Comparison of ENCODE assay signal across 24 cellular contexts in the genomic region with DNA sequence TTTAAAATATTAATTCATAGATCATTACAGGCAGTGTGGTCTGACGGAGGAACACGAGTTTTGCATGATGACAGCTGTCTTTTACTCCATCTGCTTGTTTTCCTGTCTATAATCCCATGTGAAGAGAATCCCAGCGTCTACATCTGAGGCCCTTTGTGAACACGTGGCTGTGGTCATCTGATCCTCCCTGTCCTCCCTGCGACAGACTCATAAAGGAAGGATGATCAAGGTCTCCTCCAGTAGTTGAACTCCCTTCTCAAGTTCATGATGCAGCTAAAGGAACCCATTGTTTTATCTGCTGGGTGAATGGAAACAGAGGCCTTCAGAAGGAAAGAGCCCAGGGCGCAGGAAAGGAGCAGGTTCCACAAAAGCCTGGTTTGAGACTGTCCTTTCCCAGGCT.
A peak's percentile ranks its signal among the peaks of the same experiment; 100 is the strongest.
DNase-seq lines count a peak whose midpoint lies in the region; ATAC-seq lines count a peak whose summit lies in the region.
"Had no signal": no experiment of that assay in that cellular context is flagged by ENCODE, and none has a peak within 500 bp of the region (broad histone marks: within the 10 kb centered on the region; RNA-seq: fewer than 3 reads in every experiment).

No MANE protein-coding gene starts in this region.

- H3K4me1 ChIP-seq in effector memory CD4-positive, alpha-beta T cell (ENCODE audit: control insufficient read depth, insufficient read depth, low read length, poor library complexity, severe bottlenecking) = no peaks in the 10 kb centered on the region

- DNase-seq in NCI-H2171 (lab: John Stamatoyannopoulos, UW) (peak; percentile 9), NCI-H82 treated with DMSO at 0.1 percent for 48 hours (lab: John Stamatoyannopoulos, UW; ENCODE audit: unreplicated experiment) (peak; percentile 74), epidermal melanocyte (ENCODE audit: insufficient read length, low spot score) (peak; percentile 30), SKM-1 treated with dmso at 0.1 percent for 144 hours (lab: John Stamatoyannopoulos, UW; ENCODE audit: unreplicated experiment) (no peak), T-helper 2 cell (no peak)
- DNase-seq in effector memory CD4-positive, alpha-beta T cell = no peak
- DNase-seq: C1 segment of cervical spinal cord; CD8-positive, alpha-beta T cell; H9; KBM-7; MV-4-11; NCI-H1105; NCI-H146; NCI-H2029 treated with DMSO at 0.1 percent for 48 hours; NCI-H345; NCI-H510A treated with DMSO at 0.1 percent for 48 hours; NCI-H774; SHP77; SW 1271 had no signal

- H3K27ac ChIP-seq in effector memory CD4-positive, alpha-beta T cell (ENCODE audit: insufficient read depth, low read length, poor library complexity, severe bottlenecking) = no peak overlapping the region
- H3K27ac ChIP-seq: RWPE1, SK-N-MC had no signal

- no peaks in the 10 kb centered on the region for H3K27me3 ChIP-seq in effector memory CD4-positive, alpha-beta T cell (replicated peaks; ENCODE audit: control insufficient read depth, insufficient read depth, low read length, poor library complexity, severe bottlenecking)

- no peaks in the 10 kb centered on the region for H3K36me3 ChIP-seq in effector memory CD4-positive, alpha-beta T cell (ENCODE audit: control insufficient read depth, insufficient read depth, low read length)

- no peaks in the 10 kb centered on the region for H3K9me3 ChIP-seq in effector memory CD4-positive, alpha-beta T cell (ENCODE audit: control insufficient read depth, low read length)

- H3K4me3 ChIP-seq in effector memory CD4-positive, alpha-beta T cell (ENCODE audit: insufficient read depth, low read depth, low read length, poor library complexity, severe bottlenecking) = no peak overlapping the region
- H3K4me3 ChIP-seq: GM23338, SK-N-MC had no signal

- ATAC-seq in GM18907 (IDR thresholded peaks at IDR 0.05; ENCODE audit: unreplicated experiment) = no peak
- ATAC-seq: CD8-positive, alpha-beta T cell; GM23338; HepG2 had no signal

Comparison
In these comparisons a context has a peak if more than half of its experiments do, and no peak if none do; other contexts are left out.
1. DNase-seq: peak in NCI-H2171 (single experiment), NCI-H82 treated with DMSO at 0.1 percent for 48 hours (single experiment) and epidermal melanocyte (single experiment); none in SKM-1 treated with dmso at 0.1 percent for 144 hours (single experiment), T-helper 2 cell (0 of 5) and effector memory CD4-positive, alpha-beta T cell (0 of 3).